In the genomic region with DNA sequence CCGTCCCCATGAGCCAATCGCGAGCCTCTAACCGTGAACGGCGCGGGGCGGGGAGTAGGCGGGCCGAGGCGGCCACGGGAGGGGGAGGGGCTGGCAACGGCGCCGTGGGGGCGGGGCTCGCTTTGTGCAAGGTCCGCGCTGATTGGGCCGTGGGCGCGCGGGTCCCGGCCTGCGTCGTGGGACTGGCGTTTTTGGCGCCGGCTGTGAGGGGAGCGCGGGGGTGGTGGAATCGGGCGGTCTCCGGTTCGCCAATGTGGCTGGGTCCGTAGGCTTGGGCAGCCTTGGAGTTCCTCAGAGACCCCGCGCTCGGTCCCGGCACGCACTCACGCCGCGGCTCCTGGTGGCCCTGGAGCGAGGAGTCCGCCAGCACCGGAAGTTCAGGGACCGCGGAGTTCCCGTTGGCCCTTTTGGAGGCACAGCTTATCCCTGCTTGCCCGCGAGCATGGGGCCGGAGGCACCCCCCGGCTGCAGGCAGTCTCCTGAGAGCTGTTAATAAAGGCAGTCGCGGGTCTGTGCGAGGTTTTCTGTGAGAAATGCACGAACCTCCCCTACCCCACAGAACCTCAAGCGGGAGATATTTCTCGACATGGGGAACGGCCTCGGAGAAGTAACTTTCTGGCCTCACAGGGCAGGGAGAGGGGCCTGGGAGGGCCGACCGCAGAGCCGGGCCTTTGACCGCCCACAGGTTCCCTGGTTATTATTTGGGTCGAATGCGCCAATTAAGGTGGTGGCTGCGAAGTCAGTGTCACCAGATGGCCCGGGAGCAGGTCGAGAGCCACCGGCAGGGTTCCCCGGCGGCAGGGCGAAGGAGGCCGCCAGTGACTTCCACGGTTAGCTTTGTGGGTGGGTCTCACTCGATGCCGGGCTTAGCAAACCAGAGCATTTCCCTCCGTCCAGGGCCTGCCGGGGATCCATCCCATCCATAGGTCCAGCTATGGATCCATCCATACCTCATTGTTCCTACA, we compare ENCODE assay signal across 1 cellular context.
A peak's percentile ranks its signal among the peaks of the same experiment; 100 is the strongest.
TF ChIP-seq lines count a peak whose summit lies in the region.

No MANE protein-coding gene starts in this region.

TF ChIP-seq in HepG2, 621 proteins besides CTCF, POLR2A, EP300 and RAD21 (continued from another document and continues in another):
- TF ChIP-seq, protein P1, sequence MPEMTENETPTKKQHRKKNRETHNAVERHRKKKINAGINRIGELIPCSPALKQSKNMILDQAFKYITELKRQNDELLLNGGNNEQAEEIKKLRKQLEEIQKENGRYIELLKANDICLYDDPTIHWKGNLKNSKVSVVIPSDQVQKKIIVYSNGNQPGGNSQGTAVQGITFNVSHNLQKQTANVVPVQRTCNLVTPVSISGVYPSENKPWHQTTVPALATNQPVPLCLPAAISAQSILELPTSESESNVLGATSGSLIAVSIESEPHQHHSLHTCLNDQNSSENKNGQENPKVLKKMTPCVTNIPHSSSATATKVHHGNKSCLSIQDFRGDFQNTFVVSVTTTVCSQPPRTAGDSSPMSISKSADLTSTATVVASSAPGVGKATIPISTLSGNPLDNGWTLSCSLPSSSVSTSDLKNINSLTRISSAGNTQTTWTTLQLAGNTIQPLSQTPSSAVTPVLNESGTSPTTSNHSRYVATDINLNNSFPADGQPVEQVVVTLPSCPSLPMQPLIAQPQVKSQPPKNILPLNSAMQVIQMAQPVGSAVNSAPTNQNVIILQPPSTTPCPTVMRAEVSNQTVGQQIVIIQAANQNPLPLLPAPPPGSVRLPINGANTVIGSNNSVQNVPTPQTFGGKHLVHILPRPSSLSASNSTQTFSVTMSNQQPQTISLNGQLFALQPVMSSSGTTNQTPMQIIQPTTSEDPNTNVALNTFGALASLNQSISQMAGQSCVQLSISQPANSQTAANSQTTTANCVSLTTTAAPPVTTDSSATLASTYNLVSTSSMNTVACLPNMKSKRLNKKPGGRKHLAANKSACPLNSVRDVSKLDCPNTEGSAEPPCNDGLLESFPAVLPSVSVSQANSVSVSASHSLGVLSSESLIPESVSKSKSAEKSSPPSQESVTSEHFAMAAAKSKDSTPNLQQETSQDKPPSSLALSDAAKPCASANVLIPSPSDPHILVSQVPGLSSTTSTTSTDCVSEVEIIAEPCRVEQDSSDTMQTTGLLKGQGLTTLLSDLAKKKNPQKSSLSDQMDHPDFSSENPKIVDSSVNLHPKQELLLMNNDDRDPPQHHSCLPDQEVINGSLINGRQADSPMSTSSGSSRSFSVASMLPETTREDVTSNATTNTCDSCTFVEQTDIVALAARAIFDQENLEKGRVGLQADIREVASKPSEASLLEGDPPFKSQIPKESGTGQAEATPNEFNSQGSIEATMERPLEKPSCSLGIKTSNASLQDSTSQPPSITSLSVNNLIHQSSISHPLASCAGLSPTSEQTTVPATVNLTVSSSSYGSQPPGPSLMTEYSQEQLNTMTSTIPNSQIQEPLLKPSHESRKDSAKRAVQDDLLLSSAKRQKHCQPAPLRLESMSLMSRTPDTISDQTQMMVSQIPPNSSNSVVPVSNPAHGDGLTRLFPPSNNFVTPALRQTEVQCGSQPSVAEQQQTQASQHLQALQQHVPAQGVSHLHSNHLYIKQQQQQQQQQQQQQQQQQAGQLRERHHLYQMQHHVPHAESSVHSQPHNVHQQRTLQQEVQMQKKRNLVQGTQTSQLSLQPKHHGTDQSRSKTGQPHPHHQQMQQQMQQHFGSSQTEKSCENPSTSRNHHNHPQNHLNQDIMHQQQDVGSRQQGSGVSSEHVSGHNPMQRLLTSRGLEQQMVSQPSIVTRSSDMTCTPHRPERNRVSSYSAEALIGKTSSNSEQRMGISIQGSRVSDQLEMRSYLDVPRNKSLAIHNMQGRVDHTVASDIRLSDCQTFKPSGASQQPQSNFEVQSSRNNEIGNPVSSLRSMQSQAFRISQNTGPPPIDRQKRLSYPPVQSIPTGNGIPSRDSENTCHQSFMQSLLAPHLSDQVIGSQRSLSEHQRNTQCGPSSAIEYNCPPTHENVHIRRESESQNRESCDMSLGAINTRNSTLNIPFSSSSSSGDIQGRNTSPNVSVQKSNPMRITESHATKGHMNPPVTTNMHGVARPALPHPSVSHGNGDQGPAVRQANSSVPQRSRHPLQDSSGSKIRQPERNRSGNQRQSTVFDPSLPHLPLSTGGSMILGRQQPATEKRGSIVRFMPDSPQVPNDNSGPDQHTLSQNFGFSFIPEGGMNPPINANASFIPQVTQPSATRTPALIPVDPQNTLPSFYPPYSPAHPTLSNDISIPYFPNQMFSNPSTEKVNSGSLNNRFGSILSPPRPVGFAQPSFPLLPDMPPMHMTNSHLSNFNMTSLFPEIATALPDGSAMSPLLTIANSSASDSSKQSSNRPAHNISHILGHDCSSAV (CRISPR knock-in tag; IDR thresholded peaks at IDR 0.05; ENCODE audit: borderline replicate concordance) = no peak
- no peak for TF ChIP-seq CENPX (CRISPR knock-in tag; IDR thresholded peaks at IDR 0.05)
- TF ChIP-seq, protein P2, sequence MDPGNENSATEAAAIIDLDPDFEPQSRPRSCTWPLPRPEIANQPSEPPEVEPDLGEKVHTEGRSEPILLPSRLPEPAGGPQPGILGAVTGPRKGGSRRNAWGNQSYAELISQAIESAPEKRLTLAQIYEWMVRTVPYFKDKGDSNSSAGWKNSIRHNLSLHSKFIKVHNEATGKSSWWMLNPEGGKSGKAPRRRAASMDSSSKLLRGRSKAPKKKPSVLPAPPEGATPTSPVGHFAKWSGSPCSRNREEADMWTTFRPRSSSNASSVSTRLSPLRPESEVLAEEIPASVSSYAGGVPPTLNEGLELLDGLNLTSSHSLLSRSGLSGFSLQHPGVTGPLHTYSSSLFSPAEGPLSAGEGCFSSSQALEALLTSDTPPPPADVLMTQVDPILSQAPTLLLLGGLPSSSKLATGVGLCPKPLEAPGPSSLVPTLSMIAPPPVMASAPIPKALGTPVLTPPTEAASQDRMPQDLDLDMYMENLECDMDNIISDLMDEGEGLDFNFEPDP (CRISPR knock-in tag; conservative IDR thresholded peaks at IDR 0.05) = 0 out of 2 replicates have a peak, but pooled peaks have one; percentile 69
- TF ChIP-seq ZFP90 (CRISPR knock-in tag; IDR thresholded peaks at IDR 0.05; ENCODE audit: borderline replicate concordance) = peak; percentile 67
- TF ChIP-seq, protein P3, sequence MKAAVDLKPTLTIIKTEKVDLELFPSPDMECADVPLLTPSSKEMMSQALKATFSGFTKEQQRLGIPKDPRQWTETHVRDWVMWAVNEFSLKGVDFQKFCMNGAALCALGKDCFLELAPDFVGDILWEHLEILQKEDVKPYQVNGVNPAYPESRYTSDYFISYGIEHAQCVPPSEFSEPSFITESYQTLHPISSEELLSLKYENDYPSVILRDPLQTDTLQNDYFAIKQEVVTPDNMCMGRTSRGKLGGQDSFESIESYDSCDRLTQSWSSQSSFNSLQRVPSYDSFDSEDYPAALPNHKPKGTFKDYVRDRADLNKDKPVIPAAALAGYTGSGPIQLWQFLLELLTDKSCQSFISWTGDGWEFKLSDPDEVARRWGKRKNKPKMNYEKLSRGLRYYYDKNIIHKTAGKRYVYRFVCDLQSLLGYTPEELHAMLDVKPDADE (CRISPR knock-in tag; IDR thresholded peaks at IDR 0.05) = no peak; the same call in 1 of the 2 replicates
- TF ChIP-seq, protein P4, sequence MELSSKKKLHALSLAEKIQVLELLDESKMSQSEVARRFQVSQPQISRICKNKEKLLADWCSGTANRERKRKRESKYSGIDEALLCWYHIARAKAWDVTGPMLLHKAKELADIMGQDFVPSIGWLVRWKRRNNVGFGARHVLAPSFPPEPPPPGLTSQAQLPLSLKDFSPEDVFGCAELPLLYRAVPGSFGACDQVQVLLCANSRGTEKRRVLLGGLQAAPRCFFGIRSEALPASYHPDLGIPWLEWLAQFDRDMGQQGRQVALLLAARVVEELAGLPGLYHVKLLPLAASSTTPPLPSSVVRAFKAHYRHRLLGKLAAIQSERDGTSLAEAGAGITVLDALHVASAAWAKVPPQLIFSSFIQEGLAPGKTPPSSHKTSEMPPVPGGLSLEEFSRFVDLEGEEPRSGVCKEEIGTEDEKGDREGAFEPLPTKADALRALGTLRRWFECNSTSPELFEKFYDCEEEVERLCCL (CRISPR knock-in tag; IDR thresholded peaks at IDR 0.05; ENCODE audit: borderline replicate concordance) = peak; percentile 49; the same call in 1 of the 2 replicates
- no peak for TF ChIP-seq SSRP1 (CRISPR knock-in tag; IDR thresholded peaks at IDR 0.05)
- TF ChIP-seq, protein P5, sequence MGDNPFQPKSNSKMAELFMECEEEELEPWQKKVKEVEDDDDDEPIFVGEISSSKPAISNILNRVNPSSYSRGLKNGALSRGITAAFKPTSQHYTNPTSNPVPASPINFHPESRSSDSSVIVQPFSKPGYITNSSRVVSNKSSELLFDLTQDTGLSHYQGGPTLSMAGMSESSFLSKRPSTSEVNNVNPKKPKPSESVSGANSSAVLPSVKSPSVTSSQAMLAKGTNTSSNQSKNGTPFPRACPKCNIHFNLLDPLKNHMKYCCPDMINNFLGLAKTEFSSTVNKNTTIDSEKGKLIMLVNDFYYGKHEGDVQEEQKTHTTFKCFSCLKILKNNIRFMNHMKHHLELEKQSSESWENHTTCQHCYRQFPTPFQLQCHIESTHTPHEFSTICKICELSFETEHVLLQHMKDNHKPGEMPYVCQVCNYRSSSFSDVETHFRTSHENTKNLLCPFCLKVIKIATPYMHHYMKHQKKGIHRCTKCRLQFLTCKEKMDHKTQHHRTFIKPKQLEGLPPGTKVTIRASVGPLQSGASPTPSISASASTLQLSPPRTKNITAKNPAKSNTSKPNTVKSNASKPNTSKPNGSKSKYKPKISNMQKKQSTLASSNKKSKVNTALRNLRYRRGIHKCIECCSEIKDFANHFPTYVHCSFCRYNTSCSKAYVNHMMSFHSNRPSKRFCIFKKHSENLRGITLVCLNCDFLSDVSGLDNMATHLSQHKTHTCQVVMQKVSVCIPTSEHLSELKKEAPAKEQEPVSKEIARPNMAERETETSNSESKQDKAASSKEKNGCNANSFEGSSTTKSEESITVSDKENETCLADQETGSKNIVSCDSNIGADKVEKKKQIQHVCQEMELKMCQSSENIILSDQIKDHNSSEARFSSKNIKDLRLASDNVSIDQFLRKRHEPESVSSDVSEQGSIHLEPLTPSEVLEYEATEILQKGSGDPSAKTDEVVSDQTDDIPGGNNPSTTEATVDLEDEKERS (CRISPR knock-in tag; IDR thresholded peaks at IDR 0.05) = no peak; the same call in 1 of the 2 replicates
- no peak for TF ChIP-seq ZNF33B (CRISPR knock-in tag; IDR thresholded peaks at IDR 0.05)
- TF ChIP-seq SIN3B (IDR thresholded peaks at IDR 0.05; ENCODE audit: low read length) = no peak
- no peak for TF ChIP-seq TBX3 (IDR thresholded peaks at IDR 0.05; ENCODE audit: borderline replicate concordance)
- TF ChIP-seq POGZ (CRISPR knock-in tag; IDR thresholded peaks at IDR 0.05) = 0 out of 2 replicates have a peak, but pooled peaks have one; percentile 12
- TF ChIP-seq NFKB2 (CRISPR knock-in tag; IDR thresholded peaks at IDR 0.05; ENCODE audit: borderline replicate concordance) = peak; percentile 72
- TF ChIP-seq, protein P6, sequence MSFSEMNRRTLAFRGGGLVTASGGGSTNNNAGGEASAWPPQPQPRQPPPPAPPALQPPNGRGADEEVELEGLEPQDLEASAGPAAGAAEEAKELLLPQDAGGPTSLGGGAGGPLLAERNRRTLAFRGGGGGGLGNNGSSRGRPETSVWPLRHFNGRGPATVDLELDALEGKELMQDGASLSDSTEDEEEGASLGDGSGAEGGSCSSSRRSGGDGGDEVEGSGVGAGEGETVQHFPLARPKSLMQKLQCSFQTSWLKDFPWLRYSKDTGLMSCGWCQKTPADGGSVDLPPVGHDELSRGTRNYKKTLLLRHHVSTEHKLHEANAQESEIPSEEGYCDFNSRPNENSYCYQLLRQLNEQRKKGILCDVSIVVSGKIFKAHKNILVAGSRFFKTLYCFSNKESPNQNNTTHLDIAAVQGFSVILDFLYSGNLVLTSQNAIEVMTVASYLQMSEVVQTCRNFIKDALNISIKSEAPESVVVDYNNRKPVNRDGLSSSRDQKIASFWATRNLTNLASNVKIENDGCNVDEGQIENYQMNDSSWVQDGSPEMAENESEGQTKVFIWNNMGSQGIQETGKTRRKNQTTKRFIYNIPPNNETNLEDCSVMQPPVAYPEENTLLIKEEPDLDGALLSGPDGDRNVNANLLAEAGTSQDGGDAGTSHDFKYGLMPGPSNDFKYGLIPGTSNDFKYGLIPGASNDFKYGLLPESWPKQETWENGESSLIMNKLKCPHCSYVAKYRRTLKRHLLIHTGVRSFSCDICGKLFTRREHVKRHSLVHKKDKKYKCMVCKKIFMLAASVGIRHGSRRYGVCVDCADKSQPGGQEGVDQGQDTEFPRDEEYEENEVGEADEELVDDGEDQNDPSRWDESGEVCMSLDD (CRISPR knock-in tag; IDR thresholded peaks at IDR 0.05; ENCODE audit: borderline replicate concordance) = no peak; the same call in none of the 2 replicates
- peak; percentile 23; the same call in 1 of the 2 replicates for TF ChIP-seq ZSCAN21 (CRISPR knock-in tag; IDR thresholded peaks at IDR 0.05; ENCODE audit: borderline replicate concordance)
- TF ChIP-seq, protein P7, sequence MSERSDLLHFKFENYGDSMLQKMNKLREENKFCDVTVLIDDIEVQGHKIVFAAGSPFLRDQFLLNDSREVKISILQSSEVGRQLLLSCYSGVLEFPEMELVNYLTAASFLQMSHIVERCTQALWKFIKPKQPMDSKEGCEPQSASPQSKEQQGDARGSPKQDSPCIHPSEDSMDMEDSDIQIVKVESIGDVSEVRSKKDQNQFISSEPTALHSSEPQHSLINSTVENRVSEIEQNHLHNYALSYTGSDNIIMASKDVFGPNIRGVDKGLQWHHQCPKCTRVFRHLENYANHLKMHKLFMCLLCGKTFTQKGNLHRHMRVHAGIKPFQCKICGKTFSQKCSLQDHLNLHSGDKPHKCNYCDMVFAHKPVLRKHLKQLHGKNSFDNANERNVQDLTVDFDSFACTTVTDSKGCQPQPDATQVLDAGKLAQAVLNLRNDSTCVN (CRISPR knock-in tag; IDR thresholded peaks at IDR 0.05; ENCODE audit: borderline replicate concordance) = no peak; the same call in 1 of the 2 replicates
- TF ChIP-seq ZNF557 (CRISPR knock-in tag; IDR thresholded peaks at IDR 0.05) = 0 out of 2 replicates have a peak, but pooled peaks have one; percentile 24
- no peak for TF ChIP-seq ZNF207 (IDR thresholded peaks at IDR 0.05; ENCODE audit: borderline replicate concordance)
- no peak; the same call in 1 of the 2 replicates for TF ChIP-seq RBAK (CRISPR knock-in tag; IDR thresholded peaks at IDR 0.05)
- TF ChIP-seq HNF4A (CRISPR knock-in tag; IDR thresholded peaks at IDR 0.05) = peak; percentile 22; the same call in 1 of the 2 replicates
- TF ChIP-seq ZC3H4 (CRISPR knock-in tag; IDR thresholded peaks at IDR 0.05; ENCODE audit: borderline replicate concordance) = peak; percentile 73; the same call in 1 of the 2 replicates
- TF ChIP-seq SP1 (IDR thresholded peaks at IDR 0.05) = no peak
- TF ChIP-seq SP1 (CRISPR knock-in tag; IDR thresholded peaks at IDR 0.05) = peak; percentile 80
- TF ChIP-seq ZNF33A (CRISPR knock-in tag; IDR thresholded peaks at IDR 0.05; ENCODE audit: borderline replicate concordance) = peak; percentile 79; the same call in 1 of the 2 replicates
- TF ChIP-seq, protein P8, sequence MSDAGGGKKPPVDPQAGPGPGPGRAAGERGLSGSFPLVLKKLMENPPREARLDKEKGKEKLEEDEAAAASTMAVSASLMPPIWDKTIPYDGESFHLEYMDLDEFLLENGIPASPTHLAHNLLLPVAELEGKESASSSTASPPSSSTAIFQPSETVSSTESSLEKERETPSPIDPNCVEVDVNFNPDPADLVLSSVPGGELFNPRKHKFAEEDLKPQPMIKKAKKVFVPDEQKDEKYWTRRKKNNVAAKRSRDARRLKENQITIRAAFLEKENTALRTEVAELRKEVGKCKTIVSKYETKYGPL (CRISPR knock-in tag; IDR thresholded peaks at IDR 0.05) = peak; percentile 84
